Comparison of ENCODE assay signal across 1 cellular context in the genomic region with DNA sequence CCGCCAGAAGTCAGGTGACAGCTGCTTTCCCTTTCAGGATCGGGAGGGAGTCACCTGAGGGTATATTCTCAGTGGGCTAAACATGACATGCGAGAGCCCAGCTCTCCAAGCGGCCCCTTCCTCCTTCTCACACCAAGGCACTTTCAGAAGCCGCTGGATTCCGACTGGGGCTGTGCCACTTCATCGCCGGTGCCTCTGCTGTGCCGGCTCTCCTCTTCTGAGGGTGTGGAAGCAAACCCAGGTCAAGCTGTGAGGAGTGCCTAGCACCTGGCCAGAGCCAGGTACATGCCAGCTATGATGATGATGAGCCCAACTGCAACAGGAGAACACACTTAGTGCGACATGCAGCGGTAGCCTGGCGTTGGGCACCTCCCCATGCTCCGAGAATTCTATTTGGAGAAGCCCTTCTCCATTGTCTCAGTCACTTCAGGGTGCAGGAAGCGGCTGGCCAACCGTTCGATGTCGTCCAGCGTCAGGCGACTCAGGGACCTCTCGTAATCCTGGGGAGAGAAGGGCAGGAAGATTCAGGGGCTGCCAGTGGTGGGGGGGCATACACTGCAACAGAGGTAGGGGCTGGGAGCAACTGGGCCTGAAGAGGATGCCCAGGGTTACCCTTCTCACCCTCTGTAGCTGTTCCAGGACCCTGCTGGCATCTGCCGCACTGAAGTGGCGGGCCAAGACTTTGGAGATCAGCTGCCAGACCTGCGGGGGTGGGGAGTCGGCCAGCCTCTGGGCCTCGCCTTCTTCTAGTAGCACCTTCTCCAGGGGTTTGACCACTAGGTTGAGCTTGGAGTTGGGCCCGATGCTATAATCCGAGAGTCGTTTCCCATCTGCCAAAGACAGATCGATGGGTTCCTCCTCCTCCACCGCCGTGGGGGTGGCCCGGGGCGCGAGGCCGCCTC.
TF ChIP-seq lines count a peak whose summit lies in the region.

No MANE protein-coding gene starts in this region.

TF ChIP-seq in HepG2, 621 proteins besides CTCF, POLR2A, EP300 and RAD21:
- TF ChIP-seq AGO2 (optimal IDR thresholded peaks at IDR 0.05; ENCODE audit: low read depth, low read length) = peak; percentile 31
- TF ChIP-seq ZNF260 (CRISPR knock-in tag; IDR thresholded peaks at IDR 0.05; ENCODE audit: borderline replicate concordance, low read depth) = no peak
- no peak for TF ChIP-seq MEIS1 (CRISPR knock-in tag; IDR thresholded peaks at IDR 0.05; ENCODE audit: borderline replicate concordance)
- no peak for TF ChIP-seq PHF5A (CRISPR knock-in tag; IDR thresholded peaks at IDR 0.05; ENCODE audit: low read depth, unreplicated experiment)
- TF ChIP-seq, protein P1, sequence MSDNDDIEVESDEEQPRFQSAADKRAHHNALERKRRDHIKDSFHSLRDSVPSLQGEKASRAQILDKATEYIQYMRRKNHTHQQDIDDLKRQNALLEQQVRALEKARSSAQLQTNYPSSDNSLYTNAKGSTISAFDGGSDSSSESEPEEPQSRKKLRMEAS (IDR thresholded peaks at IDR 0.05) = no peak
- no peak for TF ChIP-seq NFKB2 (CRISPR knock-in tag; IDR thresholded peaks at IDR 0.05; ENCODE audit: borderline replicate concordance)
